In genomic region chr11:44527476-44527875, GRCh38 we compare ENCODE assay signal across 16 cellular contexts.
"Had no signal": no experiment of that assay in that cellular context is flagged by ENCODE, and none has a peak within 500 bp of the region (broad histone marks: within the 10 kb centered on the region; RNA-seq: fewer than 3 reads in every experiment).

No MANE protein-coding gene starts in this region.

- H3K27ac ChIP-seq: ascending aorta, epithelial cell of prostate, gastrocnemius medialis, prostate gland, right lobe of liver, thoracic aorta had no signal

- H3K27me3 ChIP-seq: ascending aorta, gastrocnemius medialis, right lobe of liver had no signal

- H3K36me3 ChIP-seq: ascending aorta, gastrocnemius medialis, heart right ventricle, prostate gland, right lobe of liver, thoracic aorta had no signal

- H3K4me3 ChIP-seq: ascending aorta, gastrocnemius medialis, heart right ventricle, mucosa of descending colon, prostate gland, right lobe of liver, thoracic aorta had no signal

- H3K9me3 ChIP-seq: ascending aorta, gastrocnemius medialis, heart right ventricle, mucosa of descending colon, prostate gland, right lobe of liver, thoracic aorta had no signal

- H3K4me1 ChIP-seq: ascending aorta, gastrocnemius medialis, prostate gland, right lobe of liver had no signal

- DNase-seq: activated CD4-positive, alpha-beta T cell treated with anti-CD3 and anti-CD28 coated beads, Interleukin-2, amount 10 ng/mL, durations not matched to agents 7 days and 5 days; activated CD8-positive, alpha-beta memory T cell treated with anti-CD3 and anti-CD28 coated beads, Interleukin-2, amount 50 U/mL, for 48 hours; activated naive CD4-positive, alpha-beta T cell treated with anti-CD3 and anti-CD28 coated beads for 36 hours; dermis blood vessel endothelial cell; gastrocnemius medialis; heart right ventricle; left colon; mammary epithelial cell; mucosa of descending colon; naive thymus-derived CD4-positive, alpha-beta T cell; occipital lobe; right lobe of liver had no signal
